Comparison of ENCODE assay signal across 12 cellular contexts in genomic region chr14:75905505-75905904, GRCh38.
DNase-seq lines count a peak whose midpoint lies in the region; ATAC-seq and TF ChIP-seq lines count a peak whose summit lies in the region.
"Had no signal": no experiment of that assay in that cellular context is flagged by ENCODE, and none has a peak within 500 bp of the region (broad histone marks: within the 10 kb centered on the region; RNA-seq: fewer than 3 reads in every experiment).

No MANE protein-coding gene starts in this region.

- no peak overlapping the region for H2AFZ ChIP-seq in SK-N-SH (ENCODE audit: low read depth)

- H4K20me1 ChIP-seq in SK-N-SH (ENCODE audit: insufficient read depth), result no peaks in the 10 kb centered on the region

- CTCF ChIA-PET in SK-N-SH (lab: Yijun Ruan, JAX), result interaction anchor here (1.2 to 14.8 kb wide), 16 partner anchors 10 to 482 kb away, joined by 3 to 550 read pairs (median 14); partner anchors contain the start of genes IFT43 and TGFB3

- DNase-seq in HL-60 (ENCODE audit: low read depth in 1 of 2, low spot score in 1 of 2) (peak; percentile 8 to 46), SK-N-SH (no peak), fibroblast of villous mesenchyme (ENCODE audit: low read depth) (peak; percentile 85), prostate gland (ENCODE audit: low spot score) (peak; percentile 59)
- no peak for DNase-seq in stimulated activated CD4-positive, alpha-beta T cell treated with anti-CD3 and anti-CD28 coated beads, Interleukin-1b, Interleukin-23, amount 100 ng/mL, for 48 hours
- DNase-seq in stimulated activated CD4-positive, alpha-beta T cell treated with anti-CD3 and anti-CD28 coated beads, Interleukin-2, amount 100 ng/mL, for 24 hours, result no peak
- DNase-seq: activated naive CD4-positive, alpha-beta T cell had no signal

- intact Hi-C loops in prostate gland (cut with DNase I), result loop anchor here (10.0 kb wide), 3 partner anchors 111 to 449 kb away; no protein-coding TSS in a partner anchor

- peaks cover 0 to 11% of the 10 kb centered on the region in 2 experiments for H3K36me3 ChIP-seq in SK-N-SH (replicated peaks in 1 of 2; ENCODE audit: control insufficient read depth in 1 of 2, insufficient read depth in 2 of 2, low read length in 1 of 2)
- H3K36me3 ChIP-seq in prostate gland, result no peaks in the 10 kb centered on the region

- peak overlapping the region; percentile 30 for H3K27ac ChIP-seq in HL-60 (replicated peaks)
- peak overlapping the region in 1 of 2 experiments; percentile 19; a peak in 1 of 4 replicates for H3K27ac ChIP-seq in SK-N-SH (ENCODE audit: low read depth in 2 of 2, low read length in 1 of 2)
- peak overlapping the region in 1 of 2 donors; percentile 14 for H3K27ac ChIP-seq in prostate gland

- no peak for TF ChIP-seq EP300 in SK-N-SH (IDR thresholded peaks at IDR 0.05; ENCODE audit: borderline replicate concordance in 1 of 2, low read depth in 1 of 2, low read length in 1 of 2)

- H3K9ac ChIP-seq in SK-N-SH, result no peak overlapping the region

- H3K9me3 ChIP-seq in SK-N-SH (no peaks in the 10 kb centered on the region), prostate gland (no peaks in the 10 kb centered on the region)

- TF ChIP-seq RAD21 in SK-N-SH (IDR thresholded peaks at IDR 0.05; ENCODE audit: low read length), result no peak

- H3K9me2 ChIP-seq in SK-N-SH, result no peaks in the 10 kb centered on the region

- no peak for TF ChIP-seq POLR2A in prostate gland (IDR thresholded peaks at IDR 0.05)

- WGBS in SK-N-SH (ENCODE audit: low lambda C conversion rate), result 53% methylated on average over 2 of the region's 2 CpGs
- 38% methylated on average over 2 of the region's 2 CpGs for WGBS in prostate gland

- no peaks in the 10 kb centered on the region for H3K79me2 ChIP-seq in SK-N-SH (ENCODE audit: insufficient read depth)

- H3K4me1 ChIP-seq in SK-N-SH (ENCODE audit: control insufficient read depth in 1 of 2, insufficient read depth in 2 of 2, low read depth in 1 of 2, low read length in 1 of 2), result peaks cover 9 to 12% of the 10 kb centered on the region in 2 experiments; a peak in 3 of 4 replicates
- H3K4me1 ChIP-seq in prostate gland (replicated peaks), result no peaks in the 10 kb centered on the region

- ATAC-seq in GM18909 (IDR thresholded peaks at IDR 0.05; ENCODE audit: poor library complexity, unreplicated experiment), result no peak
- no peak for ATAC-seq in HG03432 (IDR thresholded peaks at IDR 0.05; ENCODE audit: unreplicated experiment)
- ATAC-seq: activated CD4-positive, CD25-positive, alpha-beta regulatory T cell treated with anti-CD3 and anti-CD28 coated beads, Interleukin-2, amount 50 U/mL, for 24 hours; HCT116 had no signal

- peaks cover 4% of the 10 kb centered on the region for H3F3A ChIP-seq in SK-N-SH (replicated peaks; ENCODE audit: insufficient read depth)

- H3K27me3 ChIP-seq in HL-60 (ENCODE audit: insufficient read depth, poor library complexity, severe bottlenecking) (no peaks in the 10 kb centered on the region), SK-N-SH (ENCODE audit: insufficient read depth) (no peaks in the 10 kb centered on the region), prostate gland (replicated peaks; ENCODE audit: insufficient read depth) (no peaks in the 10 kb centered on the region)

- POLR2A ChIA-PET in SK-N-SH (lab: Yijun Ruan, JAX), result interaction anchor here (0.6 to 1.5 kb wide), 2 partner anchors 74 to 703 kb away, joined by 3 to 6 read pairs; no protein-coding TSS in a partner anchor

- TF ChIP-seq CTCF in HL-60 (IDR thresholded peaks at IDR 0.05; ENCODE audit: insufficient read depth, low read length), result no peak
- no peak for TF ChIP-seq CTCF in SK-N-SH (IDR thresholded peaks at IDR 0.05)
- no peak for TF ChIP-seq CTCF in fibroblast of villous mesenchyme (IDR thresholded peaks at IDR 0.05; ENCODE audit: insufficient read depth, low read depth, low read length)
- TF ChIP-seq CTCF in prostate gland (IDR thresholded peaks at IDR 0.05), result no peak

- H3K4me3 ChIP-seq in HL-60 (replicated peaks; ENCODE audit: insufficient read depth, low read length), result no peak overlapping the region
- H3K4me3 ChIP-seq in SK-N-SH (ENCODE audit: low read depth in 2 of 2, low read length in 1 of 2), result no peak overlapping the region
- H3K4me3 ChIP-seq in fibroblast of villous mesenchyme (ENCODE audit: low read depth, low read length), result no peak overlapping the region
- H3K4me3 ChIP-seq in prostate gland, result no peak overlapping the region
- H3K4me3 ChIP-seq: skin epidermis had no signal

- no peak overlapping the region; the same call in 1 of the 2 replicates for H3K4me2 ChIP-seq in SK-N-SH

TF ChIP-seq in SK-N-SH, 30 proteins besides CTCF, POLR2A, EP300 and RAD21:
- peak; percentile 67 for TF ChIP-seq NFIC (IDR thresholded peaks at IDR 0.05; ENCODE audit: borderline replicate concordance)
- TF ChIP-seq TCF12 (IDR thresholded peaks at IDR 0.05), result no peak

Comparison
In these comparisons a context has a peak if more than half of its experiments do, and no peak if none do; other contexts are left out.
1. DNase-seq: peak in HL-60 (2 of 2), fibroblast of villous mesenchyme (single experiment) and prostate gland (single experiment); none in SK-N-SH (single experiment), stimulated activated CD4-positive, alpha-beta T cell treated with anti-CD3 and anti-CD28 coated beads, Interleukin-1b, Interleukin-23, amount 100 ng/mL, for 48 hours (single experiment) and stimulated activated CD4-positive, alpha-beta T cell treated with anti-CD3 and anti-CD28 coated beads, Interleukin-2, amount 100 ng/mL, for 24 hours (0 of 2).